1 cellular context compared by ENCODE assay signal in the genomic region with DNA sequence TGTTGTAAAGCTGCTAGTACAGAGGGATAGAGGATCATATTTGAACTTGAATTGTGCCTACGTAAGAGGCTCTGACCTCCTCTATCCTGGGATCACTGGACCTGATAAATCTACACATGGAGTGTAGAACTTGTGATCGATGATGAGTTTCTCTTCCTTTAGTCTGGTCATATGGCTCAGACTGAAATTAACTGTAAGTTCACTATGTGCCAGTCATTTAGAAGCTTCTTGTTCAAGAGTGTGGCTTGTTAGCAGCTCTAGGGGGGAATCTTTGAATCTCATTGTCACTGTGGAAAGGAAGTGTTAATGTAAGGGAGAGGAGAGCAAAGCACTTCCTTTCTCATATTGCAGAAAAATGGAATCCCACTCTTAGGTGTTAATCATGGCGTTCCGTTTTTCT.
TF ChIP-seq lines count a peak whose summit lies in the region.

No MANE protein-coding gene starts in this region.

TF ChIP-seq in GM12878, 131 proteins besides CTCF, POLR2A, EP300 and RAD21:
- TF ChIP-seq MTA2 (IDR thresholded peaks at IDR 0.05; ENCODE audit: low read depth) (peak; percentile 59), SPI1 (IDR thresholded peaks at IDR 0.05; ENCODE audit: borderline replicate concordance, insufficient read depth, low read depth, low read length) (peak; percentile 54; the same call in 1 of the 2 replicates), HDGF (IDR thresholded peaks at IDR 0.05) (no peak), NFXL1 (IDR thresholded peaks at IDR 0.05; ENCODE audit: borderline replicate concordance) (no peak), CBFB (IDR thresholded peaks at IDR 0.05; ENCODE audit: low read depth) (no peak), ETV6 (conservative IDR thresholded peaks at IDR 0.05 in 1 of 2, IDR thresholded peaks at IDR 0.05 in 1 of 2; ENCODE audit: borderline replicate concordance in 1 of 2, low read depth in 1 of 2) (peak in 1 of 2 experiments; percentile 47; a peak in 1 of 4 replicates), SIX5 (IDR thresholded peaks at IDR 0.05; ENCODE audit: low read depth, low read length, severe bottlenecking) (no peak), DPF2 (IDR thresholded peaks at IDR 0.05) (0 out of 2 replicates have a peak, but pooled peaks have one; percentile 19), IKZF1 (conservative IDR thresholded peaks at IDR 0.05) (peak; percentile 60), RELA (IDR thresholded peaks at IDR 0.05; ENCODE audit: borderline replicate concordance, partially characterized antibody) (no peak), FOS (IDR thresholded peaks at IDR 0.05; ENCODE audit: borderline replicate concordance, extremely low read depth, insufficient read length) (no peak), SMARCA5 (IDR thresholded peaks at IDR 0.05) (no peak), IKZF2 (IDR thresholded peaks at IDR 0.05) (peak; percentile 51 to 65; a peak in 3 of 4 replicates), RAD51 (IDR thresholded peaks at IDR 0.05) (peak; percentile 59; the same call in 1 of the 2 replicates), NBN (IDR thresholded peaks at IDR 0.05) (no peak), RUNX3 (IDR thresholded peaks at IDR 0.05; ENCODE audit: low read length) (0 out of 2 replicates have a peak, but pooled peaks have one; percentile 8), RBBP5 (conservative IDR thresholded peaks at IDR 0.05) (no peak), ZSCAN29 (IDR thresholded peaks at IDR 0.05) (no peak), YBX1 (IDR thresholded peaks at IDR 0.05) (no peak), KAT2A (conservative IDR thresholded peaks at IDR 0.05; ENCODE audit: control insufficient read depth, low read depth, low read length) (no peak), NR2C1 (IDR thresholded peaks at IDR 0.05) (no peak), CBX3 (IDR thresholded peaks at IDR 0.05; ENCODE audit: borderline replicate concordance, low read depth) (no peak), RFX5 (IDR thresholded peaks at IDR 0.05; ENCODE audit: low read depth, low read length) (no peak)
- TF ChIP-seq, protein P1, sequence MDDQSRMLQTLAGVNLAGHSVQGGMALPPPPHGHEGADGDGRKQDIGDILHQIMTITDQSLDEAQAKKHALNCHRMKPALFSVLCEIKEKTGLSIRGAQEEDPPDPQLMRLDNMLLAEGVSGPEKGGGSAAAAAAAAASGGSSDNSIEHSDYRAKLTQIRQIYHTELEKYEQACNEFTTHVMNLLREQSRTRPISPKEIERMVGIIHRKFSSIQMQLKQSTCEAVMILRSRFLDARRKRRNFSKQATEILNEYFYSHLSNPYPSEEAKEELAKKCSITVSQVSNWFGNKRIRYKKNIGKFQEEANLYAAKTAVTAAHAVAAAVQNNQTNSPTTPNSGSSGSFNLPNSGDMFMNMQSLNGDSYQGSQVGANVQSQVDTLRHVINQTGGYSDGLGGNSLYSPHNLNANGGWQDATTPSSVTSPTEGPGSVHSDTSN (IDR thresholded peaks at IDR 0.05; ENCODE audit: insufficient replicate concordance, low read depth, low read length), result no peak
- TF ChIP-seq, protein P2, sequence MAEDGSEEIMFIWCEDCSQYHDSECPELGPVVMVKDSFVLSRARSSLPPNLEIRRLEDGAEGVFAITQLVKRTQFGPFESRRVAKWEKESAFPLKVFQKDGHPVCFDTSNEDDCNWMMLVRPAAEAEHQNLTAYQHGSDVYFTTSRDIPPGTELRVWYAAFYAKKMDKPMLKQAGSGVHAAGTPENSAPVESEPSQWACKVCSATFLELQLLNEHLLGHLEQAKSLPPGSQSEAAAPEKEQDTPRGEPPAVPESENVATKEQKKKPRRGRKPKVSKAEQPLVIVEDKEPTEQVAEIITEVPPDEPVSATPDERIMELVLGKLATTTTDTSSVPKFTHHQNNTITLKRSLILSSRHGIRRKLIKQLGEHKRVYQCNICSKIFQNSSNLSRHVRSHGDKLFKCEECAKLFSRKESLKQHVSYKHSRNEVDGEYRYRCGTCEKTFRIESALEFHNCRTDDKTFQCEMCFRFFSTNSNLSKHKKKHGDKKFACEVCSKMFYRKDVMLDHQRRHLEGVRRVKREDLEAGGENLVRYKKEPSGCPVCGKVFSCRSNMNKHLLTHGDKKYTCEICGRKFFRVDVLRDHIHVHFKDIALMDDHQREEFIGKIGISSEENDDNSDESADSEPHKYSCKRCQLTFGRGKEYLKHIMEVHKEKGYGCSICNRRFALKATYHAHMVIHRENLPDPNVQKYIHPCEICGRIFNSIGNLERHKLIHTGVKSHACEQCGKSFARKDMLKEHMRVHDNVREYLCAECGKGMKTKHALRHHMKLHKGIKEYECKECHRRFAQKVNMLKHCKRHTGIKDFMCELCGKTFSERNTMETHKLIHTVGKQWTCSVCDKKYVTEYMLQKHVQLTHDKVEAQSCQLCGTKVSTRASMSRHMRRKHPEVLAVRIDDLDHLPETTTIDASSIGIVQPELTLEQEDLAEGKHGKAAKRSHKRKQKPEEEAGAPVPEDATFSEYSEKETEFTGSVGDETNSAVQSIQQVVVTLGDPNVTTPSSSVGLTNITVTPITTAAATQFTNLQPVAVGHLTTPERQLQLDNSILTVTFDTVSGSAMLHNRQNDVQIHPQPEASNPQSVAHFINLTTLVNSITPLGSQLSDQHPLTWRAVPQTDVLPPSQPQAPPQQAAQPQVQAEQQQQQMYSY (CRISPR knock-in tag; IDR thresholded peaks at IDR 0.05), result no peak
- TF ChIP-seq, protein P3, sequence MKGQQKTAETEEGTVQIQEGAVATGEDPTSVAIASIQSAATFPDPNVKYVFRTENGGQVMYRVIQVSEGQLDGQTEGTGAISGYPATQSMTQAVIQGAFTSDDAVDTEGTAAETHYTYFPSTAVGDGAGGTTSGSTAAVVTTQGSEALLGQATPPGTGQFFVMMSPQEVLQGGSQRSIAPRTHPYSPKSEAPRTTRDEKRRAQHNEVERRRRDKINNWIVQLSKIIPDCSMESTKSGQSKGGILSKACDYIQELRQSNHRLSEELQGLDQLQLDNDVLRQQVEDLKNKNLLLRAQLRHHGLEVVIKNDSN (IDR thresholded peaks at IDR 0.05; ENCODE audit: borderline replicate concordance, extremely low read length, insufficient read depth, low read depth, low read length), result no peak
- TF ChIP-seq, protein P4, sequence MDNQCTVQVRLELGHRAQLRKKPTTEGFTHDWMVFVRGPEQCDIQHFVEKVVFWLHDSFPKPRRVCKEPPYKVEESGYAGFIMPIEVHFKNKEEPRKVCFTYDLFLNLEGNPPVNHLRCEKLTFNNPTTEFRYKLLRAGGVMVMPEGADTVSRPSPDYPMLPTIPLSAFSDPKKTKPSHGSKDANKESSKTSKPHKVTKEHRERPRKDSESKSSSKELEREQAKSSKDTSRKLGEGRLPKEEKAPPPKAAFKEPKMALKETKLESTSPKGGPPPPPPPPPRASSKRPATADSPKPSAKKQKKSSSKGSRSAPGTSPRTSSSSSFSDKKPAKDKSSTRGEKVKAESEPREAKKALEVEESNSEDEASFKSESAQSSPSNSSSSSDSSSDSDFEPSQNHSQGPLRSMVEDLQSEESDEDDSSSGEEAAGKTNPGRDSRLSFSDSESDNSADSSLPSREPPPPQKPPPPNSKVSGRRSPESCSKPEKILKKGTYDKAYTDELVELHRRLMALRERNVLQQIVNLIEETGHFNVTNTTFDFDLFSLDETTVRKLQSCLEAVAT (IDR thresholded peaks at IDR 0.05), result 0 out of 2 replicates have a peak, but pooled peaks have one; percentile 72
- TF ChIP-seq, protein P5, sequence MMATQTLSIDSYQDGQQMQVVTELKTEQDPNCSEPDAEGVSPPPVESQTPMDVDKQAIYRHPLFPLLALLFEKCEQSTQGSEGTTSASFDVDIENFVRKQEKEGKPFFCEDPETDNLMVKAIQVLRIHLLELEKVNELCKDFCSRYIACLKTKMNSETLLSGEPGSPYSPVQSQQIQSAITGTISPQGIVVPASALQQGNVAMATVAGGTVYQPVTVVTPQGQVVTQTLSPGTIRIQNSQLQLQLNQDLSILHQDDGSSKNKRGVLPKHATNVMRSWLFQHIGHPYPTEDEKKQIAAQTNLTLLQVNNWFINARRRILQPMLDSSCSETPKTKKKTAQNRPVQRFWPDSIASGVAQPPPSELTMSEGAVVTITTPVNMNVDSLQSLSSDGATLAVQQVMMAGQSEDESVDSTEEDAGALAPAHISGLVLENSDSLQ (IDR thresholded peaks at IDR 0.05), result peak; percentile 83
- TF ChIP-seq, protein P6, sequence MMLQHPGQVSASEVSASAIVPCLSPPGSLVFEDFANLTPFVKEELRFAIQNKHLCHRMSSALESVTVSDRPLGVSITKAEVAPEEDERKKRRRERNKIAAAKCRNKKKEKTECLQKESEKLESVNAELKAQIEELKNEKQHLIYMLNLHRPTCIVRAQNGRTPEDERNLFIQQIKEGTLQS (IDR thresholded peaks at IDR 0.05; ENCODE audit: borderline replicate concordance, extremely low read depth, low read depth, low read length), result no peak
- TF ChIP-seq, protein P7, sequence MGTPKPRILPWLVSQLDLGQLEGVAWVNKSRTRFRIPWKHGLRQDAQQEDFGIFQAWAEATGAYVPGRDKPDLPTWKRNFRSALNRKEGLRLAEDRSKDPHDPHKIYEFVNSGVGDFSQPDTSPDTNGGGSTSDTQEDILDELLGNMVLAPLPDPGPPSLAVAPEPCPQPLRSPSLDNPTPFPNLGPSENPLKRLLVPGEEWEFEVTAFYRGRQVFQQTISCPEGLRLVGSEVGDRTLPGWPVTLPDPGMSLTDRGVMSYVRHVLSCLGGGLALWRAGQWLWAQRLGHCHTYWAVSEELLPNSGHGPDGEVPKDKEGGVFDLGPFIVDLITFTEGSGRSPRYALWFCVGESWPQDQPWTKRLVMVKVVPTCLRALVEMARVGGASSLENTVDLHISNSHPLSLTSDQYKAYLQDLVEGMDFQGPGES (IDR thresholded peaks at IDR 0.05), result no peak
- TF ChIP-seq, protein P8, sequence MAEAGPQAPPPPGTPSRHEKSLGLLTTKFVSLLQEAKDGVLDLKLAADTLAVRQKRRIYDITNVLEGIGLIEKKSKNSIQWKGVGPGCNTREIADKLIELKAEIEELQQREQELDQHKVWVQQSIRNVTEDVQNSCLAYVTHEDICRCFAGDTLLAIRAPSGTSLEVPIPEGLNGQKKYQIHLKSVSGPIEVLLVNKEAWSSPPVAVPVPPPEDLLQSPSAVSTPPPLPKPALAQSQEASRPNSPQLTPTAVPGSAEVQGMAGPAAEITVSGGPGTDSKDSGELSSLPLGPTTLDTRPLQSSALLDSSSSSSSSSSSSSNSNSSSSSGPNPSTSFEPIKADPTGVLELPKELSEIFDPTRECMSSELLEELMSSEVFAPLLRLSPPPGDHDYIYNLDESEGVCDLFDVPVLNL (IDR thresholded peaks at IDR 0.05; ENCODE audit: low read depth, low read length), result no peak
- TF ChIP-seq, protein P9, sequence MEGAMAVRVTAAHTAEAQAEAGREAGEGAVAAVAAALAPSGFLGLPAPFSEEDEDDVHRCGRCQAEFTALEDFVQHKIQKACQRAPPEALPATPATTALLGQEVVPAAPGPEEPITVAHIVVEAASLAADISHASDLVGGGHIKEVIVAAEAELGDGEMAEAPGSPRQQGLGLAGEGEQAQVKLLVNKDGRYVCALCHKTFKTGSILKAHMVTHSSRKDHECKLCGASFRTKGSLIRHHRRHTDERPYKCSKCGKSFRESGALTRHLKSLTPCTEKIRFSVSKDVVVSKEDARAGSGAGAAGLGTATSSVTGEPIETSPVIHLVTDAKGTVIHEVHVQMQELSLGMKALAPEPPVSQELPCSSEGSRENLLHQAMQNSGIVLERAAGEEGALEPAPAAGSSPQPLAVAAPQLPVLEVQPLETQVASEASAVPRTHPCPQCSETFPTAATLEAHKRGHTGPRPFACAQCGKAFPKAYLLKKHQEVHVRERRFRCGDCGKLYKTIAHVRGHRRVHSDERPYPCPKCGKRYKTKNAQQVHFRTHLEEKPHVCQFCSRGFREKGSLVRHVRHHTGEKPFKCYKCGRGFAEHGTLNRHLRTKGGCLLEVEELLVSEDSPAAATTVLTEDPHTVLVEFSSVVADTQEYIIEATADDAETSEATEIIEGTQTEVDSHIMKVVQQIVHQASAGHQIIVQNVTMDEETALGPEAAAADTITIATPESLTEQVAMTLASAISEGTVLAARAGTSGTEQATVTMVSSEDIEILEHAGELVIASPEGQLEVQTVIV (IDR thresholded peaks at IDR 0.05; ENCODE audit: borderline replicate concordance, partially characterized antibody), result no peak
- TF ChIP-seq, protein P10, sequence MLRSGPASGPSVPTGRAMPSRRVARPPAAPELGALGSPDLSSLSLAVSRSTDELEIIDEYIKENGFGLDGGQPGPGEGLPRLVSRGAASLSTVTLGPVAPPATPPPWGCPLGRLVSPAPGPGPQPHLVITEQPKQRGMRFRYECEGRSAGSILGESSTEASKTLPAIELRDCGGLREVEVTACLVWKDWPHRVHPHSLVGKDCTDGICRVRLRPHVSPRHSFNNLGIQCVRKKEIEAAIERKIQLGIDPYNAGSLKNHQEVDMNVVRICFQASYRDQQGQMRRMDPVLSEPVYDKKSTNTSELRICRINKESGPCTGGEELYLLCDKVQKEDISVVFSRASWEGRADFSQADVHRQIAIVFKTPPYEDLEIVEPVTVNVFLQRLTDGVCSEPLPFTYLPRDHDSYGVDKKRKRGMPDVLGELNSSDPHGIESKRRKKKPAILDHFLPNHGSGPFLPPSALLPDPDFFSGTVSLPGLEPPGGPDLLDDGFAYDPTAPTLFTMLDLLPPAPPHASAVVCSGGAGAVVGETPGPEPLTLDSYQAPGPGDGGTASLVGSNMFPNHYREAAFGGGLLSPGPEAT (IDR thresholded peaks at IDR 0.05; ENCODE audit: low read depth), result peak; percentile 47; the same call in 1 of the 2 replicates
